ENCODE assay signal across 1 cellular context in genomic region chr2:130336877-130337734, GRCh38.
A peak's percentile ranks its signal among the peaks of the same experiment; 100 is the strongest.
TF ChIP-seq lines count a peak whose summit lies in the region.

No MANE protein-coding gene starts in this region.

TF ChIP-seq in HepG2, 621 proteins besides CTCF, POLR2A, EP300 and RAD21 (continued from another document and continues in another):
- TF ChIP-seq ZNF275 (CRISPR knock-in tag; IDR thresholded peaks at IDR 0.05; ENCODE audit: borderline replicate concordance): peak; percentile 65; the same call in 1 of the 2 replicates
- no peak for TF ChIP-seq EHMT2 (IDR thresholded peaks at IDR 0.05; ENCODE audit: borderline replicate concordance, low read depth, low read length)
- peak; percentile 71; the same call in 1 of the 2 replicates for TF ChIP-seq ZNF792 (CRISPR knock-in tag; IDR thresholded peaks at IDR 0.05)
- no peak for TF ChIP-seq TCF12 (IDR thresholded peaks at IDR 0.05)
- peak; percentile 52 for TF ChIP-seq TCF12 (CRISPR knock-in tag; IDR thresholded peaks at IDR 0.05)
- TF ChIP-seq SOX13 (IDR thresholded peaks at IDR 0.05): no peak
- 0 out of 4 replicates have a peak, but pooled peaks of 1 of the 2 experiments have one; percentile 46 for TF ChIP-seq SOX13 (CRISPR knock-in tag; conservative IDR thresholded peaks at IDR 0.05 in 1 of 2, IDR thresholded peaks at IDR 0.05 in 1 of 2)
- TF ChIP-seq FOXO1 (CRISPR knock-in tag; IDR thresholded peaks at IDR 0.05): 0 out of 2 replicates have a peak, but pooled peaks have one; percentile 16
- no peak for TF ChIP-seq RAD51 (IDR thresholded peaks at IDR 0.05; ENCODE audit: borderline replicate concordance)
- TF ChIP-seq ZBTB1 (CRISPR knock-in tag; IDR thresholded peaks at IDR 0.05; ENCODE audit: borderline replicate concordance): no peak
- TF ChIP-seq CEBPG (CRISPR knock-in tag; IDR thresholded peaks at IDR 0.05): peak; percentile 65
- TF ChIP-seq ZFP36 (IDR thresholded peaks at IDR 0.05; ENCODE audit: borderline replicate concordance, low read depth, low read length, partially characterized antibody): peak; percentile 46
- TF ChIP-seq U2AF2 (IDR thresholded peaks at IDR 0.05; ENCODE audit: low read depth, low read length): no peak
- TF ChIP-seq CC2D1A (CRISPR knock-in tag; IDR thresholded peaks at IDR 0.05): no peak
- 0 out of 2 replicates have a peak, but pooled peaks have one; percentile 19 for TF ChIP-seq KLF11 (CRISPR knock-in tag; IDR thresholded peaks at IDR 0.05)
- TF ChIP-seq HNF4A (CRISPR knock-in tag; IDR thresholded peaks at IDR 0.05): no peak; the same call in 1 of the 2 replicates
- TF ChIP-seq SIX1 (CRISPR knock-in tag; IDR thresholded peaks at IDR 0.05; ENCODE audit: borderline replicate concordance): peak; percentile 92
- TF ChIP-seq ZNF33B (CRISPR knock-in tag; IDR thresholded peaks at IDR 0.05): no peak; the same call in 1 of the 2 replicates
- no peak for TF ChIP-seq ZNF180 (CRISPR knock-in tag; IDR thresholded peaks at IDR 0.05; ENCODE audit: borderline replicate concordance, low read depth)
- peak; percentile 34; the same call in 1 of the 2 replicates for TF ChIP-seq MXD4 (CRISPR knock-in tag; IDR thresholded peaks at IDR 0.05)
- TF ChIP-seq REST (IDR thresholded peaks at IDR 0.05; ENCODE audit: borderline replicate concordance in 1 of 2, low read depth in 1 of 2, low read length in 2 of 2): peak in 1 of 2 experiments; percentile 54; a peak in 1 of 4 replicates
- no peak for TF ChIP-seq HNRNPUL1 (IDR thresholded peaks at IDR 0.05; ENCODE audit: low read depth, low read length)
- peak; percentile 92 for TF ChIP-seq ZNF205 (CRISPR knock-in tag; IDR thresholded peaks at IDR 0.05)
- TF ChIP-seq ZNF124 (CRISPR knock-in tag; IDR thresholded peaks at IDR 0.05): peak; percentile 94; the same call in 1 of the 2 replicates
- peak; percentile 49; the same call in 1 of the 2 replicates for TF ChIP-seq PBX2 (CRISPR knock-in tag; IDR thresholded peaks at IDR 0.05)
- no peak for TF ChIP-seq ZNF549 (CRISPR knock-in tag; IDR thresholded peaks at IDR 0.05)
- no peak for TF ChIP-seq DMAP1 (CRISPR knock-in tag; IDR thresholded peaks at IDR 0.05)
- 0 out of 2 replicates have a peak, but pooled peaks have one; percentile 75 for TF ChIP-seq TSC22D2 (CRISPR knock-in tag; IDR thresholded peaks at IDR 0.05; ENCODE audit: borderline replicate concordance)
- peak; percentile 67 for TF ChIP-seq REPIN1 (CRISPR knock-in tag; IDR thresholded peaks at IDR 0.05; ENCODE audit: borderline replicate concordance, low read depth)
- TF ChIP-seq ETS1 (CRISPR knock-in tag; IDR thresholded peaks at IDR 0.05): no peak
- peak; percentile 11; the same call in 1 of the 2 replicates for TF ChIP-seq PHF20 (CRISPR knock-in tag; IDR thresholded peaks at IDR 0.05)
- TF ChIP-seq ZNF382 (CRISPR knock-in tag; IDR thresholded peaks at IDR 0.05; ENCODE audit: borderline replicate concordance): no peak
- TF ChIP-seq TRAFD1 (CRISPR knock-in tag; IDR thresholded peaks at IDR 0.05; ENCODE audit: borderline replicate concordance): no peak
- no peak for TF ChIP-seq ZBTB10 (CRISPR knock-in tag; IDR thresholded peaks at IDR 0.05; ENCODE audit: borderline replicate concordance)
- peak; percentile 78; the same call in 1 of the 2 replicates for TF ChIP-seq SMYD3 (CRISPR knock-in tag; IDR thresholded peaks at IDR 0.05)
- peak; percentile 94 for TF ChIP-seq ZKSCAN8 (CRISPR knock-in tag; IDR thresholded peaks at IDR 0.05; ENCODE audit: borderline replicate concordance)
- TF ChIP-seq CREB3 (CRISPR knock-in tag; IDR thresholded peaks at IDR 0.05): 0 out of 2 replicates have a peak, but pooled peaks have one; percentile 42
- peak; percentile 83; the same call in 1 of the 2 replicates for TF ChIP-seq ZBTB42 (CRISPR knock-in tag; IDR thresholded peaks at IDR 0.05)
- no peak; the same call in 1 of the 2 replicates for TF ChIP-seq ZNF83 (CRISPR knock-in tag; IDR thresholded peaks at IDR 0.05; ENCODE audit: borderline replicate concordance)
- 0 out of 2 replicates have a peak, but pooled peaks have one; percentile 1 for TF ChIP-seq STAG1 (CRISPR knock-in tag; IDR thresholded peaks at IDR 0.05)
- TF ChIP-seq SP2 (CRISPR knock-in tag; IDR thresholded peaks at IDR 0.05): no peak
- peak; percentile 92 for TF ChIP-seq ZBTB21 (CRISPR knock-in tag; IDR thresholded peaks at IDR 0.05)
- no peak for TF ChIP-seq ZNF543 (CRISPR knock-in tag; IDR thresholded peaks at IDR 0.05)
- peak; percentile 91 for TF ChIP-seq ZNF280D (CRISPR knock-in tag; IDR thresholded peaks at IDR 0.05)
- peak; percentile 65; the same call in 1 of the 2 replicates for TF ChIP-seq ZNF615 (CRISPR knock-in tag; IDR thresholded peaks at IDR 0.05; ENCODE audit: borderline replicate concordance)
- no peak for TF ChIP-seq U2AF1 (optimal IDR thresholded peaks at IDR 0.05; ENCODE audit: low read depth, low read length)
- TF ChIP-seq MYC (CRISPR knock-in tag; IDR thresholded peaks at IDR 0.05; ENCODE audit: borderline replicate concordance): peak; percentile 77; the same call in 1 of the 2 replicates
- no peak for TF ChIP-seq CBX2 (IDR thresholded peaks at IDR 0.05; ENCODE audit: low read depth, low read length)
- TF ChIP-seq CBX2 (CRISPR knock-in tag; IDR thresholded peaks at IDR 0.05; ENCODE audit: low read depth): no peak
- peak; percentile 62; the same call in 1 of the 2 replicates for TF ChIP-seq YEATS4 (CRISPR knock-in tag; IDR thresholded peaks at IDR 0.05; ENCODE audit: borderline replicate concordance)
- peak; percentile 63; the same call in 1 of the 2 replicates for TF ChIP-seq SP4 (CRISPR knock-in tag; IDR thresholded peaks at IDR 0.05)
- TF ChIP-seq ZFP41 (CRISPR knock-in tag; IDR thresholded peaks at IDR 0.05; ENCODE audit: borderline replicate concordance): no peak; the same call in 1 of the 2 replicates
- TF ChIP-seq RXRB (CRISPR knock-in tag; IDR thresholded peaks at IDR 0.05; ENCODE audit: borderline replicate concordance): peak; percentile 68
- no peak for TF ChIP-seq ELF4 (CRISPR knock-in tag; IDR thresholded peaks at IDR 0.05; ENCODE audit: borderline replicate concordance)
- TF ChIP-seq ZNF546 (CRISPR knock-in tag; conservative IDR thresholded peaks at IDR 0.05): no peak; the same call in 1 of the 2 replicates
